Comparison of ENCODE assay signal across 1 cellular context in the genomic region with DNA sequence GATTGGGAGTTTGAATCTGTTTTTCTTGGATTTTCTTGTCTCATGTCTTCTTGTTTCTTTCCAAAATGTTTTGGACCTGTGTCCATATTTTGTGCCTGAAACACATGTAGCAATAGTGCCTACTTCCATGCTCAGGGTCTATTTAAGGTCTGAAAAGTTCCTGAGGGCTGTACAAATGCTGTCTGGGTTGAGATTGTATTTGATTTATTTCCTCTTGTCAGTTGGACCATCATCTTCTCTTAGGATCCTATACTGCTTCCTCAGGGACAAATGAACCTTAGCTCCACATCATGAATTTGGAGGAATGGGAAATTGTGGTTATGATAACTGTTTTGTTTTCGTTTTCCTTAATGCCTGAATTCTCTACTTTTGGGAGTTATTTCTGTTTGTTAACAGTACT.
A peak's percentile ranks its signal among the peaks of the same experiment; 100 is the strongest.
TF ChIP-seq lines count a peak whose summit lies in the region.

No MANE protein-coding gene starts in this region.

TF ChIP-seq in K562, 482 proteins besides CTCF, POLR2A, EP300 and RAD21 (continued from another document):
- no peak for TF ChIP-seq FOXP4 (CRISPR knock-in tag; IDR thresholded peaks at IDR 0.05; ENCODE audit: borderline replicate concordance)
- TF ChIP-seq MEIS2 (IDR thresholded peaks at IDR 0.05; ENCODE audit: partially characterized antibody) = peak; percentile 74
- no peak for TF ChIP-seq ZZZ3 (IDR thresholded peaks at IDR 0.05)
- no peak for TF ChIP-seq ZNF124 (CRISPR knock-in tag; IDR thresholded peaks at IDR 0.05)
- TF ChIP-seq PML (IDR thresholded peaks at IDR 0.05; ENCODE audit: low read length) = no peak
- TF ChIP-seq KLF10 (CRISPR knock-in tag; IDR thresholded peaks at IDR 0.05) = no peak
- TF ChIP-seq SRSF1 (IDR thresholded peaks at IDR 0.05; ENCODE audit: low read depth, low read length) = no peak
- TF ChIP-seq JUNB (CRISPR knock-in tag; conservative IDR thresholded peaks at IDR 0.05) = no peak
- TF ChIP-seq RNF219 (CRISPR knock-in tag; IDR thresholded peaks at IDR 0.05) = no peak
- no peak for TF ChIP-seq ZNF121 (CRISPR knock-in tag; conservative IDR thresholded peaks at IDR 0.05)
TF ChIP-seq in K562: peak in this region for 2.
